16 cellular contexts compared by ENCODE assay signal in genomic region chr14:61418749-61419148, GRCh38.
DNase-seq lines count a peak whose midpoint lies in the region; ATAC-seq and TF ChIP-seq lines count a peak whose summit lies in the region.
"Had no signal": no experiment of that assay in that cellular context is flagged by ENCODE, and none has a peak within 500 bp of the region (broad histone marks: within the 10 kb centered on the region; RNA-seq: fewer than 3 reads in every experiment).

No MANE protein-coding gene starts in this region.

- no peaks in the 10 kb centered on the region for H3K9me3 Mint-ChIP-seq in nephron progenitor cell
- no peaks in the 10 kb centered on the region for H3K9me3 Mint-ChIP-seq in GM23338

- no peaks in the 10 kb centered on the region for H4K20me1 ChIP-seq in GM23338 (replicated peaks; ENCODE audit: insufficient read depth)

- POLR2A ChIA-PET in HEK293 (lab: Yijun Ruan, JAX), result no interaction called here

- DNase-seq in NCI-H2107 treated with DMSO at 0.1 percent for 48 hours (lab: John Stamatoyannopoulos, UW; ENCODE audit: unreplicated experiment), result peak; percentile 39
- no peak for DNase-seq in NCI-H2107 (lab: John Stamatoyannopoulos, UW)
- peak; percentile 33 for DNase-seq in astrocyte of the hippocampus (ENCODE audit: low read depth, low spot score)
- DNase-seq in nephron progenitor cell, result no peak
- DNase-seq in GM23338 (ENCODE audit: low spot score), result no peak
- DNase-seq in inferior parietal cortex (ENCODE audit: extremely low spot score), result no peak
- DNase-seq: activated effector memory CD4-positive, alpha-beta T cell treated with Interleukin-2 at 50 U/mL for 16 hours; cortex of kidney; lower lobe of right lung; stimulated activated CD4-positive, alpha-beta T cell treated with anti-CD3 and anti-CD28 coated beads, Interleukin-2, amount 100 ng/mL, for 48 hours; stimulated activated naive CD4-positive, alpha-beta T cell had no signal

- peaks cover 4% of the 10 kb centered on the region for H3K27me3 Mint-ChIP-seq in nephron progenitor cell (ENCODE audit: low read depth, poor library complexity)
- peaks cover 3% of the 10 kb centered on the region for H3K27me3 Mint-ChIP-seq in GM23338 (ENCODE audit: insufficient read depth, low read depth, poor library complexity)

- no peak overlapping the region for H2AFZ ChIP-seq in GM23338

- no peaks in the 10 kb centered on the region for H3K36me3 Mint-ChIP-seq in nephron progenitor cell (ENCODE audit: low read depth)
- no peaks in the 10 kb centered on the region for H3K36me3 Mint-ChIP-seq in GM23338 (ENCODE audit: low read depth)

- H3K27ac ChIP-seq in HEK293 (ENCODE audit: extremely low read depth, low read depth, low read length) (no peak overlapping the region), GM23338 (ENCODE audit: low read depth) (no peak overlapping the region)
- H3K27ac ChIP-seq: 22Rv1, KMS-11, lower lobe of right lung had no signal

- no peaks in the 10 kb centered on the region for H3F3A ChIP-seq in GM23338 (replicated peaks; ENCODE audit: low read depth)

- H3K4me3 Mint-ChIP-seq in nephron progenitor cell (no peak overlapping the region), GM23338 (no peak overlapping the region)

- peak overlapping the region; percentile 19 for H3K27ac Mint-ChIP-seq in nephron progenitor cell
- H3K27ac Mint-ChIP-seq in GM23338, result no peak overlapping the region

- ATAC-seq in GM23338, result no peak
- no peak for ATAC-seq in GM21367 (IDR thresholded peaks at IDR 0.05; ENCODE audit: unreplicated experiment)
- ATAC-seq: HCT116, lower lobe of right lung had no signal

- CTCF ChIA-PET in HEK293 (lab: Yijun Ruan, JAX), result no interaction called here

- no peak overlapping the region for H3K4me3 ChIP-seq in HEK293 (ENCODE audit: low read depth, low read length)
- H3K4me3 ChIP-seq in GM23338, result no peak overlapping the region
- H3K4me3 ChIP-seq: lower lobe of right lung had no signal

- H3K36me3 ChIP-seq in HEK293 (ENCODE audit: control insufficient read depth in 2 of 2, insufficient read depth in 1 of 2, low read length in 2 of 2), result no peaks in the 10 kb centered on the region
- no peaks in the 10 kb centered on the region for H3K36me3 ChIP-seq in GM23338 (ENCODE audit: insufficient read depth)
- H3K36me3 ChIP-seq: lower lobe of right lung had no signal

- H3K4me1 Mint-ChIP-seq in nephron progenitor cell (peaks cover 14% of the 10 kb centered on the region), GM23338 (peaks cover 6% of the 10 kb centered on the region; the same call in 2 of the 3 replicates)

- H3K79me2 ChIP-seq in GM23338 (replicated peaks; ENCODE audit: insufficient read depth), result no peaks in the 10 kb centered on the region

- peaks cover 3% of the 10 kb centered on the region; the same call in 1 of the 2 replicates for H3K9me2 ChIP-seq in GM23338 (ENCODE audit: insufficient read depth)

- no peak overlapping the region for H3K4me2 ChIP-seq in GM23338
- H3K4me2 ChIP-seq: KMS-11 had no signal

- H3K4me1 ChIP-seq in HEK293 (ENCODE audit: control insufficient read depth, insufficient read depth, low read length) (no peaks in the 10 kb centered on the region; the same call in 1 of the 2 replicates), GM23338 (ENCODE audit: insufficient read depth) (no peaks in the 10 kb centered on the region)

- H3K27me3 ChIP-seq in GM23338 (ENCODE audit: insufficient read depth), result no peaks in the 10 kb centered on the region

- TF ChIP-seq CTCF in HEK293 (tag by site-specific recombination; IDR thresholded peaks at IDR 0.05) (no peak), nephron progenitor cell (IDR thresholded peaks at IDR 0.05) (no peak), GM23338 (conservative IDR thresholded peaks at IDR 0.05; ENCODE audit: low read depth in 2 of 2) (no peak)

- H3K9me3 ChIP-seq in HEK293 (ENCODE audit: control insufficient read depth, insufficient read depth, low read depth, low read length), result no peaks in the 10 kb centered on the region
- H3K9me3 ChIP-seq: lower lobe of right lung had no signal

TF ChIP-seq in HEK293, 187 proteins besides CTCF, POLR2A, EP300 and RAD21:
- TF ChIP-seq GLIS1 (tag by site-specific recombination; IDR thresholded peaks at IDR 0.05) (peak; percentile 36; the same call in 1 of the 2 replicates), FEZF1 (tag by site-specific recombination; IDR thresholded peaks at IDR 0.05) (peak; percentile 41; the same call in 1 of the 2 replicates), ZNF112 (tag by site-specific recombination; IDR thresholded peaks at IDR 0.05) (no peak), REPIN1 (tag by site-specific recombination; IDR thresholded peaks at IDR 0.05; ENCODE audit: low read depth) (no peak), ZIC2 (tag by site-specific recombination; IDR thresholded peaks at IDR 0.05) (peak; percentile 95)

TF ChIP-seq in GM23338, 12 proteins besides CTCF, POLR2A, EP300 and RAD21 (continues in another document):
- TF ChIP-seq REST (IDR thresholded peaks at IDR 0.05; ENCODE audit: unreplicated experiment), result no peak
- no peak for TF ChIP-seq ZNF331 (CRISPR knock-in tag; IDR thresholded peaks at IDR 0.05; ENCODE audit: low read depth)

Comparison
In these comparisons a context has a peak if more than half of its experiments do, and no peak if none do; other contexts are left out.
1. DNase-seq: peak in NCI-H2107 treated with DMSO at 0.1 percent for 48 hours (single experiment) and astrocyte of the hippocampus (single experiment); none in NCI-H2107 (single experiment), nephron progenitor cell (single experiment), GM23338 (single experiment) and inferior parietal cortex (single experiment).